1 cellular context compared by ENCODE assay signal in the genomic region with DNA sequence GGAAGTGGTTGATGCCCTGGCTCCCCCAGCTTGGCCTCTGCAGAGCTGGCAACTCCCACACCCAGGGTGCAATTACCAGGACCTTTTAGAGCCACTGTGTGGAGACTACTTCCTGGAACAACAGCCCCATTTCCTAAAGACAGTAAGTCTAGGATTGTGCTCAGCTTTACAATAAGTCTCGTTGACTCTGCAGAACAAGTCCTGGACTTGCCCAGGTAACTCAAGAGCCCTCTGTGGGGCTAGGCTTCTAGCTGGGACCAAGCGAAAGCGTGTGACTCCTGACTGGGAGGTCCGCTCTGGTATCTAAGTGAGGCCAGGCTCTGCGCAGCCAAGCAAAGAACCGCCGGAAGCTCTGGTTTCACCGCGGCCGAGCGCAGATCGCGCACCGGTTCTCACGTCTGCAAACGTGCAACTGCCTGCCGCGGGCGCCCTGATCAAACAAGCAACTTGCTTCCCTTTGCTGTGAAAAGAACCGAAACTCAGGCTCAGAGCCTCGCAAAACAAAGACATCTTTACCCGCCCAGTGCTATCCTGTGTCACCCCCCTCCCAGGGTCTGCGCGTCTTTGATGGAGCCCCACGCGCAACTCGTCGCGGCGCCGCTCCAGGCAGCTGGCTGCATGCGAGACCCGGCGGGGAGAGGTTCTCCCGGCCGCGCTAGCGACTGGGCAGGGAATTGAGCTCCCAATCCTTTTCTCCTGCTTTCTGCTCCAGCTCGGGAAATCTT.
TF ChIP-seq lines count a peak whose summit lies in the region.

No MANE protein-coding gene starts in this region.

TF ChIP-seq in H1, 55 proteins besides CTCF, POLR2A, EP300 and RAD21:
- no peak for TF ChIP-seq TEAD4 (IDR thresholded peaks at IDR 0.05; ENCODE audit: low read depth, low read length)
- TF ChIP-seq, protein P1, sequence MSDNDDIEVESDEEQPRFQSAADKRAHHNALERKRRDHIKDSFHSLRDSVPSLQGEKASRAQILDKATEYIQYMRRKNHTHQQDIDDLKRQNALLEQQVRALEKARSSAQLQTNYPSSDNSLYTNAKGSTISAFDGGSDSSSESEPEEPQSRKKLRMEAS (IDR thresholded peaks at IDR 0.05) = no peak
- TF ChIP-seq EGR1 (IDR thresholded peaks at IDR 0.05; ENCODE audit: borderline replicate concordance, low read depth, low read length) = no peak
- no peak for TF ChIP-seq CBX5 (IDR thresholded peaks at IDR 0.05; ENCODE audit: low read depth, low read length)
- TF ChIP-seq RBBP5 (IDR thresholded peaks at IDR 0.05; ENCODE audit: borderline replicate concordance, low read depth, low read length) = 0 out of 2 replicates have a peak, but pooled peaks have one; percentile 33
- no peak for TF ChIP-seq RNF2 (IDR thresholded peaks at IDR 0.05; ENCODE audit: borderline replicate concordance, low read depth, low read length, missing control alignments, poor library complexity, severe bottlenecking)
- TF ChIP-seq ASH2L (IDR thresholded peaks at IDR 0.05; ENCODE audit: low read length) = peak; percentile 78
- TF ChIP-seq, protein P2, sequence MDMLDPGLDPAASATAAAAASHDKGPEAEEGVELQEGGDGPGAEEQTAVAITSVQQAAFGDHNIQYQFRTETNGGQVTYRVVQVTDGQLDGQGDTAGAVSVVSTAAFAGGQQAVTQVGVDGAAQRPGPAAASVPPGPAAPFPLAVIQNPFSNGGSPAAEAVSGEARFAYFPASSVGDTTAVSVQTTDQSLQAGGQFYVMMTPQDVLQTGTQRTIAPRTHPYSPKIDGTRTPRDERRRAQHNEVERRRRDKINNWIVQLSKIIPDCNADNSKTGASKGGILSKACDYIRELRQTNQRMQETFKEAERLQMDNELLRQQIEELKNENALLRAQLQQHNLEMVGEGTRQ (IDR thresholded peaks at IDR 0.05; ENCODE audit: low read length) = no peak
- no peak for TF ChIP-seq NANOG (IDR thresholded peaks at IDR 0.05; ENCODE audit: insufficient read depth, low read depth, low read length, poor library complexity, severe bottlenecking)
- TF ChIP-seq, protein P3, sequence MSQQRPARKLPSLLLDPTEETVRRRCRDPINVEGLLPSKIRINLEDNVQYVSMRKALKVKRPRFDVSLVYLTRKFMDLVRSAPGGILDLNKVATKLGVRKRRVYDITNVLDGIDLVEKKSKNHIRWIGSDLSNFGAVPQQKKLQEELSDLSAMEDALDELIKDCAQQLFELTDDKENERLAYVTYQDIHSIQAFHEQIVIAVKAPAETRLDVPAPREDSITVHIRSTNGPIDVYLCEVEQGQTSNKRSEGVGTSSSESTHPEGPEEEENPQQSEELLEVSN (IDR thresholded peaks at IDR 0.05) = no peak; the same call in 1 of the 2 replicates
- TF ChIP-seq SIN3A (conservative IDR thresholded peaks at IDR 0.05 in 1 of 2, IDR thresholded peaks at IDR 0.05 in 1 of 2; ENCODE audit: low read depth in 1 of 2, low read length in 2 of 2) = no peak
- no peak for TF ChIP-seq CTBP2 (IDR thresholded peaks at IDR 0.05; ENCODE audit: borderline replicate concordance, insufficient read depth, insufficient read length, low read length)
- no peak for TF ChIP-seq SP4 (IDR thresholded peaks at IDR 0.05; ENCODE audit: low read length)
- TF ChIP-seq TCF12 (IDR thresholded peaks at IDR 0.05; ENCODE audit: low read depth, low read length) = no peak
- TF ChIP-seq BACH1 (IDR thresholded peaks at IDR 0.05; ENCODE audit: low read length) = no peak; the same call in 1 of the 2 replicates
- no peak for TF ChIP-seq CBX8 (IDR thresholded peaks at IDR 0.05; ENCODE audit: borderline replicate concordance, low read depth, low read length)
- TF ChIP-seq SAP30 (IDR thresholded peaks at IDR 0.05; ENCODE audit: insufficient read depth, insufficient replicate concordance, low read length) = no peak
- TF ChIP-seq HDAC2 (IDR thresholded peaks at IDR 0.05; ENCODE audit: borderline replicate concordance in 1 of 2, low read depth in 2 of 2, low read length in 2 of 2) = 0 out of 4 replicates have a peak, but pooled peaks of 1 of the 2 experiments have one; percentile 11
- TF ChIP-seq JUND (IDR thresholded peaks at IDR 0.05; ENCODE audit: low read length) = no peak
- no peak for TF ChIP-seq HDAC6 (IDR thresholded peaks at IDR 0.05; ENCODE audit: low read depth, low read length)
- TF ChIP-seq CREB1 (IDR thresholded peaks at IDR 0.05) = 0 out of 2 replicates have a peak, but pooled peaks have one; percentile 3
- TF ChIP-seq EZH2 (IDR thresholded peaks at IDR 0.05; ENCODE audit: low read depth, low read length, severe bottlenecking) = peak; percentile 57
- no peak for TF ChIP-seq CHD1 (IDR thresholded peaks at IDR 0.05; ENCODE audit: low read depth, low read length)
- TF ChIP-seq BCL11A (IDR thresholded peaks at IDR 0.05; ENCODE audit: low read depth in 2 of 2, low read length in 2 of 2) = no peak
- no peak for TF ChIP-seq SP2 (IDR thresholded peaks at IDR 0.05; ENCODE audit: low read length)
- TF ChIP-seq PHF8 (conservative IDR thresholded peaks at IDR 0.05; ENCODE audit: low read depth, low read length) = no peak
- TF ChIP-seq CEBPB (IDR thresholded peaks at IDR 0.05; ENCODE audit: low read depth, low read length) = no peak
- peak; percentile 57 for TF ChIP-seq KDM4A (IDR thresholded peaks at IDR 0.05; ENCODE audit: low read depth, low read length, severe bottlenecking)
- TF ChIP-seq TBP (IDR thresholded peaks at IDR 0.05; ENCODE audit: low read depth, low read length) = no peak
- TF ChIP-seq SRF (IDR thresholded peaks at IDR 0.05; ENCODE audit: low read depth, low read length) = no peak
- TF ChIP-seq TAF7 (optimal IDR thresholded peaks at IDR 0.05; ENCODE audit: borderline replicate concordance, low read depth, low read length) = no peak
- TF ChIP-seq KDM5A (IDR thresholded peaks at IDR 0.05; ENCODE audit: low read length) = no peak
- TF ChIP-seq FOSL1 (IDR thresholded peaks at IDR 0.05; ENCODE audit: insufficient read depth, low read depth, low read length) = no peak
- TF ChIP-seq, protein P4, sequence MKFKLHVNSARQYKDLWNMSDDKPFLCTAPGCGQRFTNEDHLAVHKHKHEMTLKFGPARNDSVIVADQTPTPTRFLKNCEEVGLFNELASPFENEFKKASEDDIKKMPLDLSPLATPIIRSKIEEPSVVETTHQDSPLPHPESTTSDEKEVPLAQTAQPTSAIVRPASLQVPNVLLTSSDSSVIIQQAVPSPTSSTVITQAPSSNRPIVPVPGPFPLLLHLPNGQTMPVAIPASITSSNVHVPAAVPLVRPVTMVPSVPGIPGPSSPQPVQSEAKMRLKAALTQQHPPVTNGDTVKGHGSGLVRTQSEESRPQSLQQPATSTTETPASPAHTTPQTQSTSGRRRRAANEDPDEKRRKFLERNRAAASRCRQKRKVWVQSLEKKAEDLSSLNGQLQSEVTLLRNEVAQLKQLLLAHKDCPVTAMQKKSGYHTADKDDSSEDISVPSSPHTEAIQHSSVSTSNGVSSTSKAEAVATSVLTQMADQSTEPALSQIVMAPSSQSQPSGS (IDR thresholded peaks at IDR 0.05; ENCODE audit: low read length) = no peak
- TF ChIP-seq GABPA (IDR thresholded peaks at IDR 0.05; ENCODE audit: borderline replicate concordance, insufficient read depth, low read length) = 0 out of 2 replicates have a peak, but pooled peaks have one; percentile 19
- TF ChIP-seq, protein P5, sequence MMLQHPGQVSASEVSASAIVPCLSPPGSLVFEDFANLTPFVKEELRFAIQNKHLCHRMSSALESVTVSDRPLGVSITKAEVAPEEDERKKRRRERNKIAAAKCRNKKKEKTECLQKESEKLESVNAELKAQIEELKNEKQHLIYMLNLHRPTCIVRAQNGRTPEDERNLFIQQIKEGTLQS (IDR thresholded peaks at IDR 0.05; ENCODE audit: insufficient read depth, low read depth, low read length) = no peak
- no peak for TF ChIP-seq JUN (IDR thresholded peaks at IDR 0.05; ENCODE audit: low read depth, low read length)
- no peak for TF ChIP-seq CHD2 (IDR thresholded peaks at IDR 0.05; ENCODE audit: low read length)
- TF ChIP-seq RXRA (IDR thresholded peaks at IDR 0.05; ENCODE audit: insufficient read depth, low read depth, low read length) = no peak
- TF ChIP-seq, protein P6, sequence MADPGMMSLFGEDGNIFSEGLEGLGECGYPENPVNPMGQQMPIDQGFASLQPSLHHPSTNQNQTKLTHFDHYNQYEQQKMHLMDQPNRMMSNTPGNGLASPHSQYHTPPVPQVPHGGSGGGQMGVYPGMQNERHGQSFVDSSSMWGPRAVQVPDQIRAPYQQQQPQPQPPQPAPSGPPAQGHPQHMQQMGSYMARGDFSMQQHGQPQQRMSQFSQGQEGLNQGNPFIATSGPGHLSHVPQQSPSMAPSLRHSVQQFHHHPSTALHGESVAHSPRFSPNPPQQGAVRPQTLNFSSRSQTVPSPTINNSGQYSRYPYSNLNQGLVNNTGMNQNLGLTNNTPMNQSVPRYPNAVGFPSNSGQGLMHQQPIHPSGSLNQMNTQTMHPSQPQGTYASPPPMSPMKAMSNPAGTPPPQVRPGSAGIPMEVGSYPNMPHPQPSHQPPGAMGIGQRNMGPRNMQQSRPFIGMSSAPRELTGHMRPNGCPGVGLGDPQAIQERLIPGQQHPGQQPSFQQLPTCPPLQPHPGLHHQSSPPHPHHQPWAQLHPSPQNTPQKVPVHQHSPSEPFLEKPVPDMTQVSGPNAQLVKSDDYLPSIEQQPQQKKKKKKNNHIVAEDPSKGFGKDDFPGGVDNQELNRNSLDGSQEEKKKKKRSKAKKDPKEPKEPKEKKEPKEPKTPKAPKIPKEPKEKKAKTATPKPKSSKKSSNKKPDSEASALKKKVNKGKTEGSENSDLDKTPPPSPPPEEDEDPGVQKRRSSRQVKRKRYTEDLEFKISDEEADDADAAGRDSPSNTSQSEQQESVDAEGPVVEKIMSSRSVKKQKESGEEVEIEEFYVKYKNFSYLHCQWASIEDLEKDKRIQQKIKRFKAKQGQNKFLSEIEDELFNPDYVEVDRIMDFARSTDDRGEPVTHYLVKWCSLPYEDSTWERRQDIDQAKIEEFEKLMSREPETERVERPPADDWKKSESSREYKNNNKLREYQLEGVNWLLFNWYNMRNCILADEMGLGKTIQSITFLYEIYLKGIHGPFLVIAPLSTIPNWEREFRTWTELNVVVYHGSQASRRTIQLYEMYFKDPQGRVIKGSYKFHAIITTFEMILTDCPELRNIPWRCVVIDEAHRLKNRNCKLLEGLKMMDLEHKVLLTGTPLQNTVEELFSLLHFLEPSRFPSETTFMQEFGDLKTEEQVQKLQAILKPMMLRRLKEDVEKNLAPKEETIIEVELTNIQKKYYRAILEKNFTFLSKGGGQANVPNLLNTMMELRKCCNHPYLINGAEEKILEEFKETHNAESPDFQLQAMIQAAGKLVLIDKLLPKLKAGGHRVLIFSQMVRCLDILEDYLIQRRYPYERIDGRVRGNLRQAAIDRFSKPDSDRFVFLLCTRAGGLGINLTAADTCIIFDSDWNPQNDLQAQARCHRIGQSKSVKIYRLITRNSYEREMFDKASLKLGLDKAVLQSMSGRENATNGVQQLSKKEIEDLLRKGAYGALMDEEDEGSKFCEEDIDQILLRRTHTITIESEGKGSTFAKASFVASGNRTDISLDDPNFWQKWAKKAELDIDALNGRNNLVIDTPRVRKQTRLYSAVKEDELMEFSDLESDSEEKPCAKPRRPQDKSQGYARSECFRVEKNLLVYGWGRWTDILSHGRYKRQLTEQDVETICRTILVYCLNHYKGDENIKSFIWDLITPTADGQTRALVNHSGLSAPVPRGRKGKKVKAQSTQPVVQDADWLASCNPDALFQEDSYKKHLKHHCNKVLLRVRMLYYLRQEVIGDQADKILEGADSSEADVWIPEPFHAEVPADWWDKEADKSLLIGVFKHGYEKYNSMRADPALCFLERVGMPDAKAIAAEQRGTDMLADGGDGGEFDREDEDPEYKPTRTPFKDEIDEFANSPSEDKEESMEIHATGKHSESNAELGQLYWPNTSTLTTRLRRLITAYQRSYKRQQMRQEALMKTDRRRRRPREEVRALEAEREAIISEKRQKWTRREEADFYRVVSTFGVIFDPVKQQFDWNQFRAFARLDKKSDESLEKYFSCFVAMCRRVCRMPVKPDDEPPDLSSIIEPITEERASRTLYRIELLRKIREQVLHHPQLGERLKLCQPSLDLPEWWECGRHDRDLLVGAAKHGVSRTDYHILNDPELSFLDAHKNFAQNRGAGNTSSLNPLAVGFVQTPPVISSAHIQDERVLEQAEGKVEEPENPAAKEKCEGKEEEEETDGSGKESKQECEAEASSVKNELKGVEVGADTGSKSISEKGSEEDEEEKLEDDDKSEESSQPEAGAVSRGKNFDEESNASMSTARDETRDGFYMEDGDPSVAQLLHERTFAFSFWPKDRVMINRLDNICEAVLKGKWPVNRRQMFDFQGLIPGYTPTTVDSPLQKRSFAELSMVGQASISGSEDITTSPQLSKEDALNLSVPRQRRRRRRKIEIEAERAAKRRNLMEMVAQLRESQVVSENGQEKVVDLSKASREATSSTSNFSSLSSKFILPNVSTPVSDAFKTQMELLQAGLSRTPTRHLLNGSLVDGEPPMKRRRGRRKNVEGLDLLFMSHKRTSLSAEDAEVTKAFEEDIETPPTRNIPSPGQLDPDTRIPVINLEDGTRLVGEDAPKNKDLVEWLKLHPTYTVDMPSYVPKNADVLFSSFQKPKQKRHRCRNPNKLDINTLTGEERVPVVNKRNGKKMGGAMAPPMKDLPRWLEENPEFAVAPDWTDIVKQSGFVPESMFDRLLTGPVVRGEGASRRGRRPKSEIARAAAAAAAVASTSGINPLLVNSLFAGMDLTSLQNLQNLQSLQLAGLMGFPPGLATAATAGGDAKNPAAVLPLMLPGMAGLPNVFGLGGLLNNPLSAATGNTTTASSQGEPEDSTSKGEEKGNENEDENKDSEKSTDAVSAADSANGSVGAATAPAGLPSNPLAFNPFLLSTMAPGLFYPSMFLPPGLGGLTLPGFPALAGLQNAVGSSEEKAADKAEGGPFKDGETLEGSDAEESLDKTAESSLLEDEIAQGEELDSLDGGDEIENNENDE (IDR thresholded peaks at IDR 0.05; ENCODE audit: insufficient replicate concordance, low read length) = no peak
- no peak for TF ChIP-seq SP1 (IDR thresholded peaks at IDR 0.05; ENCODE audit: low read depth, low read length)
- TF ChIP-seq KDM1A (IDR thresholded peaks at IDR 0.05; ENCODE audit: borderline replicate concordance, low read length) = no peak
- no peak for TF ChIP-seq SIX5 (IDR thresholded peaks at IDR 0.05; ENCODE audit: low read depth, low read length)
- peak; percentile 46; the same call in 1 of the 2 replicates for TF ChIP-seq SUZ12 (IDR thresholded peaks at IDR 0.05; ENCODE audit: low read length)
- no peak for TF ChIP-seq SIRT6 (IDR thresholded peaks at IDR 0.05; ENCODE audit: low read length)
